In genomic region chr11:64851831-64852337, GRCh38 we compare ENCODE assay signal across 9 cellular contexts. TPM values are rescaled to one million over a fixed set of nuclear protein-coding genes. Genes with fewer than 3 reads are reported as not detected.
DNase-seq lines count a peak whose midpoint lies in the region; ATAC-seq, FAIRE-seq and TF ChIP-seq lines count a peak whose summit lies in the region.
"Had no signal": no experiment of that assay in that cellular context is flagged by ENCODE, and none has a peak within 500 bp of the region (broad histone marks: within the 10 kb centered on the region; RNA-seq: fewer than 3 reads in every experiment).

No MANE protein-coding gene starts in this region.

- peak overlapping the region; percentile 73 for H3K4me3 Mint-ChIP-seq in activated CD4-positive, alpha-beta T cell treated with anti-CD3 and anti-CD28 coated beads, Interleukin-2, amount 10 ng/mL, durations not matched to agents 24 days and 14 days
- H3K4me3 Mint-ChIP-seq in stimulated activated naive B cell treated with anti-CD40 and anti-IgM and Interleukin-4, amounts not matched to agents 10 μg/mL and 1 μg/mL and 100 μg/mL, for 72 hours, result peak overlapping the region; percentile 75 to 80

- no peak for TF ChIP-seq CTCF in coronary artery (IDR thresholded peaks at IDR 0.05)

- no peak for FAIRE-seq in urothelium cell line (lab: Jason Lieb, UNC)

- H3K4me3 ChIP-seq in coronary artery, result no peak overlapping the region

- H3K4me1 Mint-ChIP-seq in activated CD4-positive, alpha-beta T cell treated with anti-CD3 and anti-CD28 coated beads, Interleukin-2, amount 10 ng/mL, durations not matched to agents 24 days and 14 days, result peaks cover 74% of the 10 kb centered on the region
- peaks cover 80 to 96% of the 10 kb centered on the region in 2 donors for H3K4me1 Mint-ChIP-seq in stimulated activated naive B cell treated with anti-CD40 and anti-IgM and Interleukin-4, amounts not matched to agents 10 μg/mL and 1 μg/mL and 100 μg/mL, for 72 hours

- H3K27ac ChIP-seq in coronary artery, result peak overlapping the region; percentile 91

- intact Hi-C loops in activated CD4-positive, alpha-beta T cell treated with anti-CD3 and anti-CD28 coated beads, Interleukin-2, amount 10 ng/mL, durations not matched to agents 24 days and 14 days (cut with micrococcal nuclease), result loop anchor here (1.0 to 2.0 kb wide), 3 partner anchors 7 to 27 kb away; partner anchors contain the start of gene EHD1

- peak overlapping the region; percentile 87 for H3K27ac Mint-ChIP-seq in activated CD4-positive, alpha-beta T cell treated with anti-CD3 and anti-CD28 coated beads, Interleukin-2, amount 10 ng/mL, durations not matched to agents 24 days and 14 days
- H3K27ac Mint-ChIP-seq in stimulated activated naive B cell treated with anti-CD40 and anti-IgM and Interleukin-4, amounts not matched to agents 10 μg/mL and 1 μg/mL and 100 μg/mL, for 72 hours, result peak overlapping the region; percentile 97

- no peaks in the 10 kb centered on the region for H3K9me3 Mint-ChIP-seq in activated CD4-positive, alpha-beta T cell treated with anti-CD3 and anti-CD28 coated beads, Interleukin-2, amount 10 ng/mL, durations not matched to agents 24 days and 14 days
- no peaks in the 10 kb centered on the region for H3K9me3 Mint-ChIP-seq in stimulated activated naive B cell treated with anti-CD40 and anti-IgM and Interleukin-4, amounts not matched to agents 10 μg/mL and 1 μg/mL and 100 μg/mL, for 72 hours

- H3K36me3 Mint-ChIP-seq in activated CD4-positive, alpha-beta T cell treated with anti-CD3 and anti-CD28 coated beads, Interleukin-2, amount 10 ng/mL, durations not matched to agents 24 days and 14 days (ENCODE audit: low read depth), result peaks cover 40% of the 10 kb centered on the region
- H3K36me3 Mint-ChIP-seq in stimulated activated naive B cell treated with anti-CD40 and anti-IgM and Interleukin-4, amounts not matched to agents 10 μg/mL and 1 μg/mL and 100 μg/mL, for 72 hours, result peaks cover 42 to 44% of the 10 kb centered on the region in 2 donors

- no peaks in the 10 kb centered on the region for H3K27me3 Mint-ChIP-seq in activated CD4-positive, alpha-beta T cell treated with anti-CD3 and anti-CD28 coated beads, Interleukin-2, amount 10 ng/mL, durations not matched to agents 24 days and 14 days
- no peaks in the 10 kb centered on the region for H3K27me3 Mint-ChIP-seq in stimulated activated naive B cell treated with anti-CD40 and anti-IgM and Interleukin-4, amounts not matched to agents 10 μg/mL and 1 μg/mL and 100 μg/mL, for 72 hours

- no peak for DNase-seq in activated CD4-positive, alpha-beta T cell treated with anti-CD3 and anti-CD28 coated beads, Interleukin-2, amount 10 ng/mL, durations not matched to agents 24 days and 14 days
- DNase-seq in activated CD4-positive, alpha-beta T cell treated with anti-CD3 and anti-CD28 coated beads, Interleukin-2, amount 50 U/mL, for 4 hours, result no peak
- DNase-seq in coronary artery (ENCODE audit: low spot score) (no peak), NCI-H510A (lab: John Stamatoyannopoulos, UW) (no peak), urothelium cell line (ENCODE audit: low spot score) (no peak)
- peak; percentile 80 for DNase-seq in stimulated activated naive B cell treated with anti-CD40 and anti-IgM and Interleukin-4, amounts not matched to agents 10 μg/mL and 1 μg/mL and 100 μg/mL, for 72 hours
- DNase-seq: dermis blood vessel endothelial cell had no signal

- ATAC-seq in HG03378 (IDR thresholded peaks at IDR 0.05; ENCODE audit: unreplicated experiment) (peak; percentile 10), GM21717 (IDR thresholded peaks at IDR 0.05; ENCODE audit: unreplicated experiment) (no peak)
- ATAC-seq in stimulated activated naive B cell treated with anti-CD40 and anti-IgM and Interleukin-4, amounts not matched to agents 10 μg/mL and 1 μg/mL and 100 μg/mL, for 72 hours (replicated peaks), result peak; percentile 45 to 49

RNA-seq across cellular contexts. Expression of gene CDC42BPG, which starts 7.4 kb away (rescaled TPM):
- 0.05 TPM in 2 replicates for total RNA-seq in activated CD4-positive, alpha-beta T cell treated with anti-CD3 and anti-CD28 coated beads, Interleukin-2, amount 10 ng/mL, durations not matched to agents 24 days and 14 days

RNA-seq across cellular contexts. Expression of gene EHD1, which starts 26.5 kb away (rescaled TPM):
- total RNA-seq in activated CD4-positive, alpha-beta T cell treated with anti-CD3 and anti-CD28 coated beads, Interleukin-2, amount 10 ng/mL, durations not matched to agents 24 days and 14 days, result 93.0 and 101 TPM in 2 replicates

RNA-seq across cellular contexts. Expression of gene MEN1, which starts 41.5 kb away (rescaled TPM):
- total RNA-seq in activated CD4-positive, alpha-beta T cell treated with anti-CD3 and anti-CD28 coated beads, Interleukin-2, amount 10 ng/mL, durations not matched to agents 24 days and 14 days, result 36.7 and 39.1 TPM in 2 replicates

RNA-seq across cellular contexts. Expression of gene MAP4K2, which starts 48.9 kb away (rescaled TPM):
- 63.5 and 67.3 TPM in 2 replicates for total RNA-seq in activated CD4-positive, alpha-beta T cell treated with anti-CD3 and anti-CD28 coated beads, Interleukin-2, amount 10 ng/mL, durations not matched to agents 24 days and 14 days
